Comparison of ENCODE assay signal across 1 cellular context in the genomic region with DNA sequence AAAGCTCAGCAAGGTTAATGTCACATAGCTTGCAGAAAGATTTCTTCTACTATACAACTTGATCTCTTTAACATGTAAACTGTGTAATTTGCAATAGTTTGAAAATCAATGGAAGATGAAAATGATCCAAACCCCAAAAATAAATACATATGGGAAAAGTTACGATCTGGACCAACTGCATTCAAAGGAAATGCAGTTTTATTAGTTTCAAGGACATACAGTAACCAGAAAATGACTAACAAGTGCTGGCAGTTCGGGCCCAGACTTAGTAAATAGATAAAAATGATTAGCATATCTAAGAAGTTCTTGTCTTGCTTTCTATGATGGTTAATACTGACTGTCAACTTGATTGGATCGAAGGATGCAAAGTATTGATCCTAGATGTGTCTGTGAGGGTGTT.
TF ChIP-seq lines count a peak whose summit lies in the region.

No MANE protein-coding gene starts in this region.

TF ChIP-seq in K562, 482 proteins besides CTCF, POLR2A, EP300 and RAD21 (continued from another document):
- TF ChIP-seq, protein P1, sequence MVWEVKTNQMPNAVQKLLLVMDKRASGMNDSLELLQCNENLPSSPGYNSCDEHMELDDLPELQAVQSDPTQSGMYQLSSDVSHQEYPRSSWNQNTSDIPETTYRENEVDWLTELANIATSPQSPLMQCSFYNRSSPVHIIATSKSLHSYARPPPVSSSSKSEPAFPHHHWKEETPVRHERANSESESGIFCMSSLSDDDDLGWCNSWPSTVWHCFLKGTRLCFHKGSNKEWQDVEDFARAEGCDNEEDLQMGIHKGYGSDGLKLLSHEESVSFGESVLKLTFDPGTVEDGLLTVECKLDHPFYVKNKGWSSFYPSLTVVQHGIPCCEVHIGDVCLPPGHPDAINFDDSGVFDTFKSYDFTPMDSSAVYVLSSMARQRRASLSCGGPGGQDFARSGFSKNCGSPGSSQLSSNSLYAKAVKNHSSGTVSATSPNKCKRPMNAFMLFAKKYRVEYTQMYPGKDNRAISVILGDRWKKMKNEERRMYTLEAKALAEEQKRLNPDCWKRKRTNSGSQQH (CRISPR knock-in tag; IDR thresholded peaks at IDR 0.05) = no peak
- TF ChIP-seq, protein P2, sequence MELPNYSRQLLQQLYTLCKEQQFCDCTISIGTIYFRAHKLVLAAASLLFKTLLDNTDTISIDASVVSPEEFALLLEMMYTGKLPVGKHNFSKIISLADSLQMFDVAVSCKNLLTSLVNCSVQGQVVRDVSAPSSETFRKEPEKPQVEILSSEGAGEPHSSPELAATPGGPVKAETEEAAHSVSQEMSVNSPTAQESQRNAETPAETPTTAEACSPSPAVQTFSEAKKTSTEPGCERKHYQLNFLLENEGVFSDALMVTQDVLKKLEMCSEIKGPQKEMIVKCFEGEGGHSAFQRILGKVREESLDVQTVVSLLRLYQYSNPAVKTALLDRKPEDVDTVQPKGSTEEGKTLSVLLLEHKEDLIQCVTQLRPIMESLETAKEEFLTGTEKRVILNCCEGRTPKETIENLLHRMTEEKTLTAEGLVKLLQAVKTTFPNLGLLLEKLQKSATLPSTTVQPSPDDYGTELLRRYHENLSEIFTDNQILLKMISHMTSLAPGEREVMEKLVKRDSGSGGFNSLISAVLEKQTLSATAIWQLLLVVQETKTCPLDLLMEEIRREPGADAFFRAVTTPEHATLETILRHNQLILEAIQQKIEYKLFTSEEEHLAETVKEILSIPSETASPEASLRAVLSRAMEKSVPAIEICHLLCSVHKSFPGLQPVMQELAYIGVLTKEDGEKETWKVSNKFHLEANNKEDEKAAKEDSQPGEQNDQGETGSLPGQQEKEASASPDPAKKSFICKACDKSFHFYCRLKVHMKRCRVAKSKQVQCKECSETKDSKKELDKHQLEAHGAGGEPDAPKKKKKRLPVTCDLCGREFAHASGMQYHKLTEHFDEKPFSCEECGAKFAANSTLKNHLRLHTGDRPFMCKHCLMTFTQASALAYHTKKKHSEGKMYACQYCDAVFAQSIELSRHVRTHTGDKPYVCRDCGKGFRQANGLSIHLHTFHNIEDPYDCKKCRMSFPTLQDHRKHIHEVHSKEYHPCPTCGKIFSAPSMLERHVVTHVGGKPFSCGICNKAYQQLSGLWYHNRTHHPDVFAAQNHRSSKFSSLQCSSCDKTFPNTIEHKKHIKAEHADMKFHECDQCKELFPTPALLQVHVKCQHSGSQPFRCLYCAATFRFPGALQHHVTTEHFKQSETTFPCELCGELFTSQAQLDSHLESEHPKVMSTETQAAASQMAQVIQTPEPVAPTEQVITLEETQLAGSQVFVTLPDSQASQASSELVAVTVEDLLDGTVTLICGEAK (IDR thresholded peaks at IDR 0.05) = 0 out of 2 replicates have a peak, but pooled peaks have one; percentile 14
- TF ChIP-seq, protein P2 (CRISPR knock-in tag; IDR thresholded peaks at IDR 0.05) = no peak
- TF ChIP-seq NFE2 (IDR thresholded peaks at IDR 0.05; ENCODE audit: low read depth) = no peak
